25 cellular contexts compared by ENCODE assay signal in genomic region chr16:86917471-86918365, GRCh38.
DNase-seq lines count a peak whose midpoint lies in the region; ATAC-seq, FAIRE-seq and TF ChIP-seq lines count a peak whose summit lies in the region.
"Had no signal": no experiment of that assay in that cellular context is flagged by ENCODE, and none has a peak within 500 bp of the region (broad histone marks: within the 10 kb centered on the region; RNA-seq: fewer than 3 reads in every experiment).

No MANE protein-coding gene starts in this region.

- 93% methylated on average over 24 of the region's 45 CpGs; no CpG with 5 or more reads in 1 of the 2 experiments for WGBS in H1 (ENCODE audit: extremely low coverage in 1 of 2, insufficient coverage in 1 of 2, insufficient read length in 1 of 2, insufficient replicate concordance in 2 of 2, low coverage in 1 of 2, low lambda C conversion rate in 2 of 2, missing lambda C conversion rate in 1 of 2), 2 experiments
- no CpG with 5 or more reads among the region's 45 CpGs for WGBS in neuronal stem cell (ENCODE audit: extremely low coverage in 2 of 2, insufficient read length in 2 of 2, insufficient replicate concordance in 1 of 2), 2 donors
- WGBS in sigmoid colon, 2 donors, result 93 to 95% methylated on average over 45 of the region's 45 CpGs

- no peak for TF ChIP-seq RAD21 in H1 (IDR thresholded peaks at IDR 0.05 in 1 of 2, conservative IDR thresholded peaks at IDR 0.05 in 1 of 2; ENCODE audit: low read depth in 2 of 2, low read length in 2 of 2)

- no peak overlapping the region for H2AFZ ChIP-seq in H1 (ENCODE audit: low read length)
- H2AFZ ChIP-seq in neuronal stem cell (ENCODE audit: low read length), result no peak overlapping the region
- H2AFZ ChIP-seq: GM23338 had no signal

- H2BK15ac ChIP-seq in H1 (ENCODE audit: low read length), result no peak overlapping the region
- no peak overlapping the region for H2BK15ac ChIP-seq in neuronal stem cell (ENCODE audit: low read length)

- intact Hi-C loops in sigmoid colon (cut with DNase I), result no loop called here
- intact Hi-C loops in Right ventricle myocardium superior (cut with DNase I), result loop anchor here (10.0 kb wide), 1 partner anchor 347 kb away; no protein-coding TSS in a partner anchor
- intact Hi-C loops in upper lobe of right lung (cut with DNase I), result no loop called here

- no peaks in the 10 kb centered on the region for H3K4me1 ChIP-seq in HEK293 (ENCODE audit: control insufficient read depth, insufficient read depth, low read length)
- peaks cover 0 to 4% (median 2%) of the 10 kb centered on the region in 4 experiments; a peak in 3 of 7 replicates for H3K4me1 ChIP-seq in H1 (replicated peaks in 1 of 4; ENCODE audit: control insufficient read depth in 3 of 4, insufficient read depth in 4 of 4, low read length in 3 of 4)
- no peaks in the 10 kb centered on the region for H3K4me1 ChIP-seq in neuronal stem cell (ENCODE audit: control insufficient read depth in 2 of 2, insufficient read depth in 1 of 2, low read depth in 1 of 2, low read length in 2 of 2)
- H3K4me1 ChIP-seq in sigmoid colon, result no peaks in the 10 kb centered on the region
- H3K4me1 ChIP-seq in upper lobe of right lung, result no peaks in the 10 kb centered on the region
- H3K4me1 ChIP-seq: A549, BE2C, HAP-1 had no signal

- no peaks in the 10 kb centered on the region for H3K79me2 ChIP-seq in H1 (ENCODE audit: control insufficient read depth in 1 of 2, insufficient read depth in 2 of 2, low read length in 2 of 2)

- no peak overlapping the region for H2AK5ac ChIP-seq in H1 (ENCODE audit: low read depth, low read length)
- peak overlapping the region; percentile 33 for H2AK5ac ChIP-seq in neuronal stem cell (ENCODE audit: low read depth, low read length)

- H2BK5ac ChIP-seq in H1 (ENCODE audit: low read depth, low read length), result no peak overlapping the region
- no peak overlapping the region for H2BK5ac ChIP-seq in neuronal stem cell (ENCODE audit: low read length)

- no peak overlapping the region for H2BK20ac ChIP-seq in H1 (ENCODE audit: low read length)

- H3K4me3 ChIP-seq in HEK293 (ENCODE audit: low read depth, low read length) (no peak overlapping the region), H1 (ENCODE audit: extremely low read depth in 1 of 4, insufficient read depth in 2 of 4, low read depth in 3 of 4, low read length in 4 of 4) (no peak overlapping the region), neuronal stem cell (ENCODE audit: low read length in 2 of 2) (no peak overlapping the region), sigmoid colon (no peak overlapping the region), upper lobe of right lung (no peak overlapping the region)
- H3K4me3 ChIP-seq: A549; BLaER1 treated with 17β-estradiol and CSF1 and Interleukin-3, amounts not matched to agents 10 nM and 100 nM; GM12878; GM23338; HAP-1 had no signal

- TF ChIP-seq POLR2A in H1 (IDR thresholded peaks at IDR 0.05; ENCODE audit: control extremely low read depth in 1 of 2, low read depth in 2 of 2, low read length in 2 of 2) (no peak), sigmoid colon (IDR thresholded peaks at IDR 0.05) (no peak)

- H3K14ac ChIP-seq in H1 (ENCODE audit: insufficient read length), result no peak overlapping the region
- H3K14ac ChIP-seq in neuronal stem cell (ENCODE audit: low read length), result no peak overlapping the region

- H3K9ac ChIP-seq in H1 (replicated peaks in 1 of 4; ENCODE audit: extremely low read depth in 1 of 4, low read depth in 3 of 4, low read length in 3 of 4), result no peak overlapping the region
- H3K9ac ChIP-seq in neuronal stem cell (ENCODE audit: low read depth, low read length, poor library complexity), result no peak overlapping the region
- H3K9ac ChIP-seq: BLaER1 treated with 17β-estradiol and CSF1 and Interleukin-3, amounts not matched to agents 10 nM and 100 nM had no signal

- TF ChIP-seq EP300 in H1 (IDR thresholded peaks at IDR 0.05; ENCODE audit: borderline replicate concordance in 1 of 2, low read depth in 2 of 2, low read length in 2 of 2), result no peak
- TF ChIP-seq EP300 in sigmoid colon (IDR thresholded peaks at IDR 0.05), result no peak

- no peak overlapping the region for H4K5ac ChIP-seq in H1 (ENCODE audit: insufficient read length, low read depth, low read length)

- POLR2A ChIA-PET in HEK293 (lab: Yijun Ruan, JAX) (no interaction called here), H1 (lab: Charles Lee; ENCODE audit: partially characterized antibody) (no interaction called here)

- no peaks in the 10 kb centered on the region for H3K9me3 ChIP-seq in HEK293 (ENCODE audit: control insufficient read depth, insufficient read depth, low read depth, low read length)
- peaks cover 7% of the 10 kb centered on the region in 2 experiments; a peak in 3 of 4 replicates for H3K9me3 ChIP-seq in H1 (ENCODE audit: insufficient read depth in 2 of 2, low read depth in 1 of 2, low read length in 1 of 2)
- H3K9me3 ChIP-seq in neuronal stem cell (replicated peaks in 1 of 2; ENCODE audit: control insufficient read depth in 2 of 2, insufficient read depth in 1 of 2, low read depth in 1 of 2, low read length in 2 of 2), result peaks cover 0 to 5% of the 10 kb centered on the region in 2 donors
- H3K9me3 ChIP-seq in sigmoid colon, result peaks cover 0 to 16% (median 7%) of the 10 kb centered on the region in 4 donors
- no peaks in the 10 kb centered on the region for H3K9me3 ChIP-seq in upper lobe of right lung
- H3K9me3 ChIP-seq: BE2C, HAP-1 had no signal

- H4K91ac ChIP-seq in H1 (replicated peaks; ENCODE audit: insufficient read length, low read length) (no peak overlapping the region), neuronal stem cell (ENCODE audit: low read depth, low read length, poor library complexity) (no peak overlapping the region)

- no peak overlapping the region for H3K56ac ChIP-seq in H1 (replicated peaks; ENCODE audit: insufficient read length, low read depth, low read length)

- CTCF ChIA-PET in HEK293 (lab: Yijun Ruan, JAX), result no interaction called here
- CTCF ChIA-PET in H1 (lab: Charles Lee; ENCODE audit: partially characterized antibody), result no interaction called here

- H3K27ac ChIP-seq in HEK293 (ENCODE audit: extremely low read depth, low read depth, low read length), result no peak overlapping the region
- no peak overlapping the region for H3K27ac ChIP-seq in H1 (ENCODE audit: low read depth, low read length)
- no peak overlapping the region for H3K27ac ChIP-seq in neuronal stem cell (replicated peaks; ENCODE audit: low read length)
- H3K27ac ChIP-seq in sigmoid colon, result no peak overlapping the region
- no peak overlapping the region for H3K27ac ChIP-seq in upper lobe of right lung
- H3K27ac ChIP-seq: A549; BLaER1 treated with 17β-estradiol and CSF1 and Interleukin-3, amounts not matched to agents 10 nM and 100 nM had no signal

- H3K27me3 ChIP-seq in H1 (replicated peaks in 1 of 4; ENCODE audit: control insufficient read depth in 3 of 4, extremely low read depth in 1 of 4, insufficient read depth in 3 of 4, low read length in 3 of 4), result no peaks in the 10 kb centered on the region
- H3K27me3 ChIP-seq in neuronal stem cell (ENCODE audit: control insufficient read depth in 3 of 3, insufficient read depth in 3 of 3, low read depth in 1 of 3, low read length in 3 of 3), result no peaks in the 10 kb centered on the region
- peaks cover 0 to 93% (median 29%) of the 10 kb centered on the region in 3 donors for H3K27me3 ChIP-seq in sigmoid colon
- peaks cover 9% of the 10 kb centered on the region for H3K27me3 ChIP-seq in upper lobe of right lung
- H3K27me3 ChIP-seq: BLaER1 treated with 17β-estradiol and CSF1 and Interleukin-3, amounts not matched to agents 10 nM and 100 nM had no signal

- H2BK12ac ChIP-seq in H1 (ENCODE audit: low read depth, low read length) (no peak overlapping the region), neuronal stem cell (ENCODE audit: low read length) (no peak overlapping the region)

- H3K23ac ChIP-seq in H1 (ENCODE audit: insufficient read length) (no peak overlapping the region), neuronal stem cell (ENCODE audit: low read depth, low read length, poor library complexity) (peak overlapping the region; percentile 52)

- ATAC-seq in Right ventricle myocardium superior (ENCODE audit: poor library complexity) (no peak), upper lobe of right lung (no peak)
- ATAC-seq: A549, GM12878, GM23338 had no signal

- H3K36me3 ChIP-seq in HEK293 (ENCODE audit: control insufficient read depth in 2 of 2, insufficient read depth in 1 of 2, low read length in 2 of 2) (no peaks in the 10 kb centered on the region), H1 (ENCODE audit: control insufficient read depth in 2 of 4, insufficient read depth in 4 of 4, low read length in 3 of 4) (no peaks in the 10 kb centered on the region), neuronal stem cell (replicated peaks in 1 of 2; ENCODE audit: control insufficient read depth in 2 of 2, insufficient read depth in 2 of 2, low read length in 2 of 2) (no peaks in the 10 kb centered on the region), sigmoid colon (no peaks in the 10 kb centered on the region), upper lobe of right lung (no peaks in the 10 kb centered on the region)
- H3K36me3 ChIP-seq: BE2C; BLaER1 treated with 17β-estradiol and CSF1 and Interleukin-3, amounts not matched to agents 10 nM and 100 nM; HAP-1 had no signal

- TF ChIP-seq CTCF in HEK293 (tag by site-specific recombination; IDR thresholded peaks at IDR 0.05) (no peak), H1 (IDR thresholded peaks at IDR 0.05; ENCODE audit: control extremely low read depth in 1 of 3, insufficient read depth in 1 of 3, low read depth in 1 of 3, low read length in 3 of 3) (no peak), sigmoid colon (IDR thresholded peaks at IDR 0.05) (no peak), upper lobe of right lung (IDR thresholded peaks at IDR 0.05) (no peak)

- no peak for DNase-seq in H1 (ENCODE audit: low read depth in 1 of 2, low spot score in 2 of 2)
- no peak for DNase-seq in neuronal stem cell (ENCODE audit: low spot score)
- peak; percentile 48 for DNase-seq in sigmoid colon
- no peak for DNase-seq in Right ventricle myocardium superior
- no peak for DNase-seq in upper lobe of right lung
- no peak for DNase-seq in stimulated activated CD4-positive, alpha-beta T cell treated with anti-CD3 and anti-CD28 coated beads, Interleukin-2, amount 100 ng/mL, for 24 hours
- DNase-seq: 8988T; ACHN; AML-193; BE2C; CD4-positive, alpha-beta T cell; CD8-positive, alpha-beta memory T cell; DMS 273 treated with DMSO at 0.1 percent for 48 hours; DMS79; EL; GDM1 had no signal

- no peaks in the 10 kb centered on the region for H3K23me2 ChIP-seq in H1 (ENCODE audit: low read depth, low read length)

- H4K20me1 ChIP-seq in H1 (replicated peaks in 1 of 2; ENCODE audit: control insufficient read depth in 1 of 2, insufficient read depth in 2 of 2, low read length in 2 of 2), result no peaks in the 10 kb centered on the region
- H4K20me1 ChIP-seq: BLaER1 treated with 17β-estradiol and CSF1 and Interleukin-3, amounts not matched to agents 10 nM and 100 nM had no signal

- H2BK120ac ChIP-seq in H1 (replicated peaks; ENCODE audit: low read depth, low read length) (no peak overlapping the region), neuronal stem cell (ENCODE audit: low read depth, low read length) (peak overlapping the region; percentile 2)

- 0 out of 2 replicates have a peak overlapping the region, but pooled peaks have one; percentile 12 for H4K8ac ChIP-seq in H1 (ENCODE audit: extremely low read depth, insufficient read depth, low read length)
- peak overlapping the region; percentile 4 for H4K8ac ChIP-seq in neuronal stem cell (ENCODE audit: low read depth, low read length)

- H3K4ac ChIP-seq in H1 (replicated peaks; ENCODE audit: insufficient read length, low read depth, low read length), result no peak overlapping the region
- no peak overlapping the region for H3K4ac ChIP-seq in neuronal stem cell (ENCODE audit: low read length)

- no peak overlapping the region for H3K4me2 ChIP-seq in H1 (ENCODE audit: insufficient read depth in 1 of 2, low read depth in 2 of 2, low read length in 2 of 2)
- no peak overlapping the region for H3K4me2 ChIP-seq in neuronal stem cell (ENCODE audit: insufficient read depth, low read length, poor library complexity, severe bottlenecking)
- H3K4me2 ChIP-seq: A549; BLaER1 treated with 17β-estradiol and CSF1 and Interleukin-3, amounts not matched to agents 10 nM and 100 nM; GM23338 had no signal

- H3K18ac ChIP-seq in H1 (ENCODE audit: extremely low read depth, low read length), result no peak overlapping the region
- H3K18ac ChIP-seq in neuronal stem cell (ENCODE audit: low read length), result no peak overlapping the region

- H3K79me1 ChIP-seq in H1 (ENCODE audit: low read depth, low read length) (no peaks in the 10 kb centered on the region; the same call in 1 of the 2 replicates), neuronal stem cell (ENCODE audit: low read depth, low read length) (peaks cover 2% of the 10 kb centered on the region)

- no peak for FAIRE-seq in H1 (lab: Jason Lieb, UNC)
- FAIRE-seq: A549, D721Med, GM12878, GM19239, H54 had no signal
